In genomic region chr11:76705834-76706233, GRCh38 we compare ENCODE assay signal across 26 cellular contexts.
"Had no signal": no experiment of that assay in that cellular context is flagged by ENCODE, and none has a peak within 500 bp of the region (broad histone marks: within the 10 kb centered on the region; RNA-seq: fewer than 3 reads in every experiment).

No MANE protein-coding gene starts in this region.

- ATAC-seq: activated naive CD4-positive, alpha-beta T cell treated with anti-CD3 and anti-CD28 coated beads, Interleukin-2, amount 50 U/mL, for 72 hours; activated T-cell treated with anti-CD3 and anti-CD28 coated beads, Interleukin-2, amount 50 U/mL, for 72 hours; gastroesophageal sphincter; heart right ventricle; WTC11 had no signal

- DNase-seq: activated CD4-positive, alpha-beta memory T cell treated with anti-CD3 and anti-CD28 coated beads, Interleukin-2, amount 10 ng/mL, durations not matched to agents 7 days and 5 days; activated CD4-positive, alpha-beta T cell treated with anti-CD3 and anti-CD28 coated beads for 1 hour; activated CD4-positive, alpha-beta T cell treated with anti-CD3 and anti-CD28 coated beads for 4 hours; activated CD4-positive, alpha-beta T cell treated with anti-CD3 and anti-CD28 coated beads, Interleukin-2, amount 10 ng/mL, durations not matched to agents 7 days and 5 days; activated CD4-positive, alpha-beta T cell treated with anti-CD3 and anti-CD28 coated beads, Interleukin-2, amount 50 U/mL, for 4 hours; activated CD8-positive, alpha-beta memory T cell treated with anti-CD3 and anti-CD28 coated beads, Interleukin-2, amount 50 U/mL, for 48 hours; activated gamma-delta T cell; activated naive CD4-positive, alpha-beta T cell; activated naive CD4-positive, alpha-beta T cell treated with anti-CD3 and anti-CD28 coated beads, Interleukin-2, amount 10 ng/mL, durations not matched to agents 7 days and 5 days; activated naive CD8-positive, alpha-beta T cell treated with anti-CD3 and anti-CD28 coated beads, Interleukin-2, amount 10 ng/mL, durations not matched to agents 7 days and 5 days; activated T-cell treated with anti-CD3 and anti-CD28 coated beads for 4 hours; activated T-cell treated with anti-CD3 and anti-CD28 coated beads, Interleukin-2, amount 50 U/mL, for 24 hours; activated T-cell treated with anti-CD3 and anti-CD28 coated beads, Interleukin-2, amount 50 U/mL, for 72 hours; central memory CD4-positive, alpha-beta T cell; cerebellar nuclear complex; colonic mucosa; effector CD8-positive, alpha-beta T cell; esophagus squamous epithelium; foreskin melanocyte; heart right ventricle had no signal

- FAIRE-seq: endometrium, endothelial cell of umbilical vein, TTC549 had no signal
